10 cellular contexts compared by ENCODE assay signal in genomic region chr7:144292384-144293161, GRCh38. TPM values are rescaled to one million over a fixed set of nuclear protein-coding genes. Genes with fewer than 3 reads are reported as not detected.
DNase-seq lines count a peak whose midpoint lies in the region; ATAC-seq, FAIRE-seq and TF ChIP-seq lines count a peak whose summit lies in the region.
"Not testable (repeated sequence)": the region's sequence is repeated elsewhere in the genome, so short reads cannot be mapped to it uniquely, and the experiment has no call there.
"Had no signal": no experiment of that assay in that cellular context is flagged by ENCODE, and none has a peak within 500 bp of the region (broad histone marks: within the 10 kb centered on the region; RNA-seq: fewer than 3 reads in every experiment).

No MANE protein-coding gene starts in this region.

- not testable (repeated sequence) for H3K36me3 Mint-ChIP-seq in activated naive CD8-positive, alpha-beta T cell treated with anti-CD3 and anti-CD28 coated beads, Interleukin-2, amount 50 U/mL, for 24 hours (ENCODE audit: low read depth); endodermal cell (ENCODE audit: low read depth); naive thymus-derived CD4-positive, alpha-beta T cell; stimulated activated effector memory CD8-positive, alpha-beta T cell treated with anti-CD3 and anti-CD28 coated beads, Interleukin-12 subunit alpha, Interleukin-12 subunit beta, amount 100 ng/mL, for 72 hours

- TF ChIP-seq CTCF in RWPE2 (IDR thresholded peaks at IDR 0.05; ENCODE audit: poor library complexity, severe bottlenecking); endodermal cell (conservative IDR thresholded peaks at IDR 0.05); kidney (IDR thresholded peaks at IDR 0.05; ENCODE audit: borderline replicate concordance, extremely low read depth, insufficient read depth): not testable (repeated sequence)

- not testable (repeated sequence) for H3K27ac ChIP-seq in RWPE2 (ENCODE audit: poor library complexity, severe bottlenecking); endodermal cell (ENCODE audit: low read depth, low read length); kidney (ENCODE audit: low read depth in 2 of 2, low read length in 2 of 2); naive thymus-derived CD4-positive, alpha-beta T cell (ENCODE audit: low read depth, low read length)

- CTCF ChIA-PET in naive thymus-derived CD4-positive, alpha-beta T cell (lab: Charles Lee) = not testable (repeated sequence)

- POLR2A ChIA-PET in naive thymus-derived CD4-positive, alpha-beta T cell (lab: Charles Lee) = not testable (repeated sequence)

- DNase-seq in RWPE2 (ENCODE audit: low spot score) (peak; percentile 28), endodermal cell (peak; percentile 17), kidney (peak; percentile 12)
- peak; percentile 13 for DNase-seq in activated T-cell treated with anti-CD3 and anti-CD28 coated beads, Interleukin-2, amount 50 U/mL, for 1 hour
- DNase-seq in activated naive CD8-positive, alpha-beta T cell treated with anti-CD3 and anti-CD28 coated beads, Interleukin-2, amount 50 U/mL, for 24 hours = not testable (repeated sequence)
- peak in 2 of 9 donors; percentile 2 to 16 for DNase-seq in naive thymus-derived CD4-positive, alpha-beta T cell
- peak in 1 of 2 donors; percentile 54 for DNase-seq in stimulated activated effector memory CD8-positive, alpha-beta T cell treated with anti-CD3 and anti-CD28 coated beads, Interleukin-12 subunit alpha, Interleukin-12 subunit beta, amount 100 ng/mL, for 72 hours (ENCODE audit: low spot score in 2 of 2)

- H3K27me3 ChIP-seq in RWPE2 (ENCODE audit: insufficient read depth, poor library complexity, severe bottlenecking); endodermal cell (ENCODE audit: control insufficient read depth, insufficient read depth, low read length, poor library complexity, severe bottlenecking); naive thymus-derived CD4-positive, alpha-beta T cell (ENCODE audit: control insufficient read depth in 2 of 2, insufficient read depth in 2 of 2, low read length in 2 of 2): not testable (repeated sequence)

- H3K27ac Mint-ChIP-seq in activated naive CD8-positive, alpha-beta T cell treated with anti-CD3 and anti-CD28 coated beads, Interleukin-2, amount 50 U/mL, for 24 hours; endodermal cell; stimulated activated effector memory CD8-positive, alpha-beta T cell treated with anti-CD3 and anti-CD28 coated beads, Interleukin-12 subunit alpha, Interleukin-12 subunit beta, amount 100 ng/mL, for 72 hours: not testable (repeated sequence)
- peak overlapping the region in 4 of 9 donors; percentile 51 to 82 (median 72) for H3K27ac Mint-ChIP-seq in naive thymus-derived CD4-positive, alpha-beta T cell

- H3K9ac ChIP-seq in endodermal cell (ENCODE audit: extremely low read depth, low read length, poor library complexity, severe bottlenecking); kidney (ENCODE audit: low read length in 2 of 2): not testable (repeated sequence)

- not testable (repeated sequence) for FAIRE-seq in kidney (lab: Jason Lieb, UNC)

- 90% methylated on average over 3 of the region's 14 CpGs; no CpG with 5 or more reads in 1 of the 2 experiments for WGBS in endodermal cell (ENCODE audit: insufficient coverage in 1 of 2, insufficient read length in 1 of 2), 2 experiments

- intact Hi-C loops in kidney (cut with DNase I); naive thymus-derived CD4-positive, alpha-beta T cell (cut with micrococcal nuclease): not testable (repeated sequence)

- ATAC-seq in RWPE2 (ENCODE audit: low read depth) = not testable (repeated sequence)
- peak; percentile 17 for ATAC-seq in activated naive CD8-positive, alpha-beta T cell treated with anti-CD3 and anti-CD28 coated beads, Interleukin-2, amount 50 U/mL, for 24 hours
- ATAC-seq in naive thymus-derived CD4-positive, alpha-beta T cell = peak; percentile 5
- peak; percentile 11 for ATAC-seq in stimulated activated effector memory CD8-positive, alpha-beta T cell treated with anti-CD3 and anti-CD28 coated beads, Interleukin-12 subunit alpha, Interleukin-12 subunit beta, amount 100 ng/mL, for 72 hours

- not testable (repeated sequence) for H3K4me1 Mint-ChIP-seq in activated naive CD8-positive, alpha-beta T cell treated with anti-CD3 and anti-CD28 coated beads, Interleukin-2, amount 50 U/mL, for 24 hours; endodermal cell; naive thymus-derived CD4-positive, alpha-beta T cell; stimulated activated effector memory CD8-positive, alpha-beta T cell treated with anti-CD3 and anti-CD28 coated beads, Interleukin-12 subunit alpha, Interleukin-12 subunit beta, amount 100 ng/mL, for 72 hours

- not testable (repeated sequence) for H3K4me1 ChIP-seq in RWPE2 (ENCODE audit: insufficient read depth, poor library complexity, severe bottlenecking); endodermal cell (ENCODE audit: control insufficient read depth, insufficient read depth, low read length); kidney (ENCODE audit: control insufficient read depth in 1 of 2, insufficient read depth in 1 of 2, low read depth in 1 of 2, low read length in 2 of 2); naive thymus-derived CD4-positive, alpha-beta T cell (ENCODE audit: control insufficient read depth in 2 of 2, insufficient read depth in 2 of 2, low read length in 2 of 2)

- H3K36me3 ChIP-seq in RWPE2 (ENCODE audit: low read depth); endodermal cell (ENCODE audit: control insufficient read depth, insufficient read depth, low read length); kidney (ENCODE audit: control insufficient read depth in 1 of 2, insufficient read depth in 2 of 2, low read length in 2 of 2); naive thymus-derived CD4-positive, alpha-beta T cell (ENCODE audit: control insufficient read depth in 2 of 3, insufficient read depth in 3 of 3, low read length in 3 of 3): not testable (repeated sequence)

- H3K27me3 Mint-ChIP-seq in activated naive CD8-positive, alpha-beta T cell treated with anti-CD3 and anti-CD28 coated beads, Interleukin-2, amount 50 U/mL, for 24 hours; endodermal cell (ENCODE audit: insufficient read depth); naive thymus-derived CD4-positive, alpha-beta T cell: not testable (repeated sequence)

- H3K9me3 Mint-ChIP-seq in activated naive CD8-positive, alpha-beta T cell treated with anti-CD3 and anti-CD28 coated beads, Interleukin-2, amount 50 U/mL, for 24 hours; endodermal cell; naive thymus-derived CD4-positive, alpha-beta T cell; stimulated activated effector memory CD8-positive, alpha-beta T cell treated with anti-CD3 and anti-CD28 coated beads, Interleukin-12 subunit alpha, Interleukin-12 subunit beta, amount 100 ng/mL, for 72 hours: not testable (repeated sequence)

- H3K4me3 ChIP-seq in RWPE2 (ENCODE audit: severe bottlenecking); endodermal cell (ENCODE audit: low read length); kidney (ENCODE audit: low read length in 2 of 2); naive thymus-derived CD4-positive, alpha-beta T cell (ENCODE audit: low read length): not testable (repeated sequence)

- H3K9me3 ChIP-seq in RWPE2 (ENCODE audit: severe bottlenecking); endodermal cell (ENCODE audit: control insufficient read depth, low read length); kidney (ENCODE audit: control insufficient read depth in 1 of 2, low read length in 2 of 2); naive thymus-derived CD4-positive, alpha-beta T cell (ENCODE audit: control insufficient read depth in 2 of 3, low read length in 3 of 3): not testable (repeated sequence)

- not testable (repeated sequence) for H3K4me3 Mint-ChIP-seq in activated naive CD8-positive, alpha-beta T cell treated with anti-CD3 and anti-CD28 coated beads, Interleukin-2, amount 50 U/mL, for 24 hours; endodermal cell; stimulated activated effector memory CD8-positive, alpha-beta T cell treated with anti-CD3 and anti-CD28 coated beads, Interleukin-12 subunit alpha, Interleukin-12 subunit beta, amount 100 ng/mL, for 72 hours
- H3K4me3 Mint-ChIP-seq in naive thymus-derived CD4-positive, alpha-beta T cell = peak overlapping the region in 3 of 10 donors; percentile 20 to 68 (median 29)

RNA-seq across cellular contexts. Expression of gene OR2A1, which starts 19.6 kb away (rescaled TPM):
- not detected for total RNA-seq in endodermal cell
- not detected for polyA plus RNA-seq in endodermal cell (2013, experiment 1 of 2)
- 0.12 TPM for polyA plus RNA-seq in endodermal cell (2013, experiment 2 of 2)
- not detected for total RNA-seq in kidney
- polyA plus RNA-seq in kidney (ENCODE audit: insufficient read depth, low read depth, low replicate concordance) = not detected
- under 1 TPM in 3 of 5 experiments, not detected in 2; 0.05 to 0.19 (median 0.12) TPM for total RNA-seq in naive thymus-derived CD4-positive, alpha-beta T cell
- polyA plus RNA-seq in naive thymus-derived CD4-positive, alpha-beta T cell = 1 to 10 TPM in 1 of 2 donors, under 1 TPM in 1; 0.11 to 1.0 TPM
- total RNA-seq: B cell; CD4-positive, alpha-beta memory T cell; G401 had no signal

RNA-seq across cellular contexts. Expression of gene CTAGE8, which starts 23.5 kb away (rescaled TPM):
- total RNA-seq in endodermal cell (1 to 10 TPM in 1 of 2 donors, not detected in 1; 8.4 TPM), kidney (4.3 TPM)
- 0.39 TPM for polyA plus RNA-seq in endodermal cell (2013, experiment 1 of 2)
- polyA plus RNA-seq in endodermal cell (2013, experiment 2 of 2) = 0.17 TPM
- polyA plus RNA-seq in kidney (ENCODE audit: insufficient read depth, low read depth, low replicate concordance) = 5.4 TPM
- total RNA-seq in naive thymus-derived CD4-positive, alpha-beta T cell = under 1 TPM in 4 of 5 experiments, not detected in 1; 0.51 to 0.75 (median 0.55) TPM
- under 1 TPM in 1 of 2 donors, not detected in 1; 0.52 TPM for polyA plus RNA-seq in naive thymus-derived CD4-positive, alpha-beta T cell
- total RNA-seq: G401 had no signal

RNA-seq across cellular contexts. Expression of gene OR2A7, which starts 28.0 kb away (rescaled TPM):
- total RNA-seq in endodermal cell = 1 to 10 TPM; 3.8 to 4.8 TPM
- polyA plus RNA-seq in endodermal cell (2013, experiment 1 of 2) = 0.39 TPM
- not detected for polyA plus RNA-seq in endodermal cell (2013, experiment 2 of 2)
- total RNA-seq in kidney = 12.3 TPM
- polyA plus RNA-seq in kidney (ENCODE audit: insufficient read depth, low read depth, low replicate concordance) = 3.5 TPM
- 1 to 10 TPM; 1.7 to 7.5 (median 4.5) TPM for total RNA-seq in naive thymus-derived CD4-positive, alpha-beta T cell
- under 1 TPM; 0.31 to 0.52 TPM for polyA plus RNA-seq in naive thymus-derived CD4-positive, alpha-beta T cell
- total RNA-seq: G401 had no signal

RNA-seq across cellular contexts. Expression of gene OR2A42, which starts 53.2 kb away (rescaled TPM):
- total RNA-seq in endodermal cell (not detected), kidney (0.06 TPM)
- polyA plus RNA-seq in endodermal cell (2013, experiment 1 of 2) = not detected
- polyA plus RNA-seq in endodermal cell (2013, experiment 2 of 2) = not detected
- 0.13 TPM for polyA plus RNA-seq in kidney (ENCODE audit: insufficient read depth, low read depth, low replicate concordance)
- under 1 TPM in 3 of 5 experiments, not detected in 2; 0.07 to 0.22 (median 0.13) TPM for total RNA-seq in naive thymus-derived CD4-positive, alpha-beta T cell
- not detected for polyA plus RNA-seq in naive thymus-derived CD4-positive, alpha-beta T cell
- total RNA-seq: CD4-positive, alpha-beta memory T cell; G401 had no signal
- polyA plus RNA-seq: CD4-positive, alpha-beta memory T cell had no signal
